16 cellular contexts compared by ENCODE assay signal in the genomic region with DNA sequence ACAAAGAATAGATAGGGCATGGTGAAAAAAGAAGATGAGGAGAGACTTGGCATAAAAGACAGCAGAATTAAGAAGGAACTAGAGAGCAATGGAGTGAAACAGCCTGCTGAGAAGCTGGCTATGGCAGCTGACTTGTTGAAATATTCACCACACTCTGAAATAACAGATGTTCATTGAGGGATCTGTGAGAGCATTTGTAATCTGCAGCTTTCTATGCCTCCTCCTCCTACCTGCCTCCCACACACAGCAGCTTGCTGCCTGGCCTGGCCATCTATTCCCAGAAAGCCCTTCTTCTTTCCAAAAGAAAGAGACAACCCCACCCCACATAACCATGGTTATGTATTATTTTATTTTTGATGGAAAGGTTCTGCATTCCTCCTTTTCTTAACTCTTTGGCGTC.
A peak's percentile ranks its signal among the peaks of the same experiment; 100 is the strongest.
DNase-seq lines count a peak whose midpoint lies in the region; ATAC-seq and TF ChIP-seq lines count a peak whose summit lies in the region.
"Had no signal": no experiment of that assay in that cellular context is flagged by ENCODE, and none has a peak within 500 bp of the region (broad histone marks: within the 10 kb centered on the region; RNA-seq: fewer than 3 reads in every experiment).

No MANE protein-coding gene starts in this region.

- intact Hi-C loops in dorsolateral prefrontal cortex (cut with DNase I) = no loop called here
- intact Hi-C loops in left ventricle myocardium inferior (cut with micrococcal nuclease) = no loop called here

- H3K36me3 Mint-ChIP-seq in nephron (ENCODE audit: low read depth) = peaks cover under 1% of the 10 kb centered on the region
- H3K36me3 Mint-ChIP-seq: CD14-positive monocyte had no signal

- no peak overlapping the region for H3K4me3 Mint-ChIP-seq in nephron
- H3K4me3 Mint-ChIP-seq: CD14-positive monocyte had no signal

- DNase-seq in Ammon's horn (ENCODE audit: low spot score) = peak; percentile 54
- peak; percentile 34 to 86 for DNase-seq in NCI-H446 (lab: John Stamatoyannopoulos, UW)
- peak in 7 of 10 donors; percentile 29 to 66 (median 53) for DNase-seq in dorsolateral prefrontal cortex
- no peak for DNase-seq in SIG-M5 treated with dmso at 0.1 percent for 504 hours (lab: John Stamatoyannopoulos, UW; ENCODE audit: unreplicated experiment)
- DNase-seq in left ventricle myocardium inferior = no peak
- DNase-seq: Caco-2, DMS79, MV-4-11, NCI-H526 treated with DMSO at 0.1 percent for 48 hours, Peyer's patch, SHP77 had no signal

- H3K27ac ChIP-seq in dorsolateral prefrontal cortex = peak overlapping the region in 8 of 59 donors; percentile 1 to 41 (median 26)
- no peak overlapping the region for H3K27ac ChIP-seq in left ventricle myocardium inferior (replicated peaks)
- H3K27ac ChIP-seq: HL-60, Peyer's patch had no signal

- ATAC-seq in GM19452 (IDR thresholded peaks at IDR 0.05; ENCODE audit: unreplicated experiment) = no peak
- no peak for ATAC-seq in HG02678 (IDR thresholded peaks at IDR 0.05; ENCODE audit: unreplicated experiment)

- H3K27me3 Mint-ChIP-seq in nephron (ENCODE audit: low read depth) = no peaks in the 10 kb centered on the region

- no peaks in the 10 kb centered on the region for H3K36me3 ChIP-seq in left ventricle myocardium inferior
- H3K36me3 ChIP-seq: Peyer's patch had no signal

- H3K4me1 Mint-ChIP-seq in nephron = peaks cover 43% of the 10 kb centered on the region
- H3K4me1 Mint-ChIP-seq: CD14-positive monocyte had no signal

- H3K9me3 Mint-ChIP-seq in nephron = peaks cover 5% of the 10 kb centered on the region

- H3K4me1 ChIP-seq in left ventricle myocardium inferior = no peaks in the 10 kb centered on the region
- H3K4me1 ChIP-seq: Caco-2, Peyer's patch had no signal

- peak overlapping the region; percentile 3 to 67 (median 4) for H3K27ac Mint-ChIP-seq in nephron
- H3K27ac Mint-ChIP-seq: CD14-positive monocyte had no signal

- TF ChIP-seq CTCF in dorsolateral prefrontal cortex (IDR thresholded peaks at IDR 0.05 in 54 of 56, conservative IDR thresholded peaks at IDR 0.05 in 2 of 56; ENCODE audit: low read depth in 1 of 56, partially characterized antibody in 56 of 56) (no peak), nephron (IDR thresholded peaks at IDR 0.05; ENCODE audit: unreplicated experiment in 3 of 3) (no peak), left ventricle myocardium inferior (IDR thresholded peaks at IDR 0.05; ENCODE audit: borderline replicate concordance) (no peak)

- peaks cover 7% of the 10 kb centered on the region for H3K9me3 ChIP-seq in left ventricle myocardium inferior (replicated peaks)
- H3K9me3 ChIP-seq: Caco-2, Peyer's patch had no signal

- H3K27me3 ChIP-seq in dorsolateral prefrontal cortex (no peaks in the 10 kb centered on the region), left ventricle myocardium inferior (ENCODE audit: low read depth) (no peaks in the 10 kb centered on the region)
- H3K27me3 ChIP-seq: Peyer's patch had no signal

- H3K4me3 ChIP-seq in dorsolateral prefrontal cortex = no peak overlapping the region
- H3K4me3 ChIP-seq in left ventricle myocardium inferior = no peak overlapping the region
- H3K4me3 ChIP-seq: Peyer's patch had no signal

Comparison
In these comparisons a context has a peak if more than half of its experiments do, and no peak if none do; other contexts are left out.
1. DNase-seq: peak in Ammon's horn (single experiment), NCI-H446 (2 of 2) and dorsolateral prefrontal cortex (7 of 10); none in SIG-M5 treated with dmso at 0.1 percent for 504 hours (single experiment) and left ventricle myocardium inferior (single experiment).